Comparison of ENCODE assay signal across 1 cellular context in genomic region chr14:64634558-64634957, GRCh38.
TF ChIP-seq lines count a peak whose summit lies in the region.

No MANE protein-coding gene starts in this region.

TF ChIP-seq in IMR-90, 13 proteins besides CTCF, POLR2A, EP300 and RAD21 (continued from another document):
- TF ChIP-seq USF2 (IDR thresholded peaks at IDR 0.05; ENCODE audit: low read depth, low read length) (no peak), FOS (IDR thresholded peaks at IDR 0.05; ENCODE audit: low read depth, low read length) (no peak), BHLHE40 (IDR thresholded peaks at IDR 0.05; ENCODE audit: low read depth, low read length) (no peak), NFE2L2 (IDR thresholded peaks at IDR 0.05; ENCODE audit: low read depth, low read length) (no peak), SMC3 (IDR thresholded peaks at IDR 0.05; ENCODE audit: low read depth, low read length) (no peak), ELK1 (IDR thresholded peaks at IDR 0.05; ENCODE audit: borderline replicate concordance, low read depth, low read length) (no peak), CHD1 (IDR thresholded peaks at IDR 0.05; ENCODE audit: low read depth, low read length) (no peak)
